ENCODE assay signal across 9 cellular contexts in the genomic region with DNA sequence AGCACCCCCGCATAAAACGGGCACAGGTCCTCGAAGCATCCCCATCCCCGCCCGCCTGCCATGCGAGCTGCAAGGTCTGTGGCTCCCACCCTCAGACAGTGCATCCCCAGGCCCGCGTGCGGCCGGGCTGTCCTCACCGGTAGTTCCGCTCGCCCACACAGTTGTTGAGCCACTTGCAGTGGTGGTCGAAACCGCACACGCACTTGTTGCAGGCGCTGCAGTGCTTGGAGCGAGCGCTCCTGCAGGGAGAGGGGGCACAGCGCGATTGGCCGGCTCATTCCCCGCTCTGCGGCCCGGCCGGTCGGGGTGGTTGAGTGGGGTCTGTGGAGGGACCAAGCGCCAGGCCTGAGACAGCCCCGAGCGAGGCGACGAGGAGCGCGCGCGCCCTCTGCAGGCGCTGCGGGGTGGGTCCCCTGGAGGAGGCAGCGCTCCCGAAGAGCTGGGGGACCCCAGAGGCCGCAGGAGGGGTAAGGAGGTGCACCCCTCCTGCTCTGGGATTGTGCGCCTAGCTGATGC. TPM values are rescaled to one million over a fixed set of nuclear protein-coding genes. Genes with fewer than 3 reads are reported as not detected.
DNase-seq lines count a peak whose midpoint lies in the region; ATAC-seq, FAIRE-seq and TF ChIP-seq lines count a peak whose summit lies in the region.
"Had no signal": no experiment of that assay in that cellular context is flagged by ENCODE, and none has a peak within 500 bp of the region (broad histone marks: within the 10 kb centered on the region; RNA-seq: fewer than 3 reads in every experiment).

No MANE protein-coding gene starts in this region.

- H3K4me3 Mint-ChIP-seq in stimulated activated memory B cell treated with anti-CD40 and anti-IgM and Interleukin-4, amounts not matched to agents 10 μg/mL and 1 μg/mL and 100 μg/mL, for 72 hours = peak overlapping the region; percentile 42

- H3K9me3 Mint-ChIP-seq in stimulated activated memory B cell treated with anti-CD40 and anti-IgM and Interleukin-4, amounts not matched to agents 10 μg/mL and 1 μg/mL and 100 μg/mL, for 72 hours = no peaks in the 10 kb centered on the region

- H3K9me3 ChIP-seq in HepG2 (ENCODE audit: low read length) = no peaks in the 10 kb centered on the region

- 84% methylated on average over 20 of the region's 42 CpGs for WGBS in HepG2 (ENCODE audit: low lambda C conversion rate)

- H3K4me3 ChIP-seq in cardiac fibroblast (replicated peaks in 1 of 2; ENCODE audit: low read depth in 2 of 2, low read length in 2 of 2) = no peak overlapping the region
- no peak overlapping the region for H3K4me3 ChIP-seq in HepG2 (replicated peaks in 1 of 3; ENCODE audit: insufficient read depth in 1 of 3, low read depth in 2 of 3, low read length in 3 of 3)

- DNase-seq in GM10266 (ENCODE audit: extremely low spot score) (peak; percentile 85), T-helper 1 cell (peak in 3 of 5 donors; percentile 13 to 33 (median 29)), cardiac fibroblast (ENCODE audit: low read depth in 2 of 2) (peak in 1 of 2 donors; percentile 23), HepG2 (ENCODE audit: low spot score) (no peak), MV-4-11 (lab: John Stamatoyannopoulos, UW) (no peak)

- in situ Hi-C loops in HepG2 (cut with HindIII; ENCODE audit: extremely low pct_ligation_motif_present, low pct_unique_long_range_greater_than_20kb) = no loop called here

- ATAC-seq in HepG2 = 0 out of 3 replicates have a peak, but pooled peaks have one; percentile 4
- ATAC-seq in stimulated activated memory B cell treated with anti-CD40 and anti-IgM and Interleukin-4, amounts not matched to agents 10 μg/mL and 1 μg/mL and 100 μg/mL, for 72 hours = peak; percentile 71
- ATAC-seq in GM21526 (IDR thresholded peaks at IDR 0.05; ENCODE audit: low FRiP score, unreplicated experiment) = no peak
- ATAC-seq in GM21529 (IDR thresholded peaks at IDR 0.05; ENCODE audit: unreplicated experiment) = no peak

- TF ChIP-seq EP300 in HepG2 (IDR thresholded peaks at IDR 0.05; ENCODE audit: low read depth in 2 of 2, low read length in 2 of 2) (no peak), HepG2 (CRISPR knock-in tag; IDR thresholded peaks at IDR 0.05; ENCODE audit: borderline replicate concordance) (no peak)

- H3K36me3 ChIP-seq in HepG2 (replicated peaks in 1 of 2; ENCODE audit: control insufficient read depth in 1 of 2, insufficient read depth in 2 of 2, low read length in 2 of 2) = no peaks in the 10 kb centered on the region

- no peaks in the 10 kb centered on the region for H3K79me2 ChIP-seq in HepG2 (ENCODE audit: insufficient read depth, low read length)

- H2AFZ ChIP-seq in HepG2 (ENCODE audit: low read length) = no peak overlapping the region

- H3K4me1 ChIP-seq in HepG2 (ENCODE audit: insufficient read depth, low read length) = peaks cover 37% of the 10 kb centered on the region

- H3K4me1 Mint-ChIP-seq in stimulated activated memory B cell treated with anti-CD40 and anti-IgM and Interleukin-4, amounts not matched to agents 10 μg/mL and 1 μg/mL and 100 μg/mL, for 72 hours = peaks cover 17% of the 10 kb centered on the region

- no peaks in the 10 kb centered on the region for H3K36me3 Mint-ChIP-seq in stimulated activated memory B cell treated with anti-CD40 and anti-IgM and Interleukin-4, amounts not matched to agents 10 μg/mL and 1 μg/mL and 100 μg/mL, for 72 hours

- H3K27me3 ChIP-seq in HepG2 (ENCODE audit: control insufficient read depth in 1 of 2, insufficient read depth in 2 of 2, low read length in 2 of 2) = peaks cover 0 to 9% of the 10 kb centered on the region in 2 experiments; a peak in 1 of 5 replicates

- no peaks in the 10 kb centered on the region for H4K20me1 ChIP-seq in HepG2 (ENCODE audit: insufficient read depth, low read length)

- intact Hi-C loops in HepG2 (cut with micrococcal nuclease; ENCODE audit: unreplicated experiment) = no loop called here

- peaks cover 58% of the 10 kb centered on the region for H3K27me3 Mint-ChIP-seq in stimulated activated memory B cell treated with anti-CD40 and anti-IgM and Interleukin-4, amounts not matched to agents 10 μg/mL and 1 μg/mL and 100 μg/mL, for 72 hours

- CTCF ChIA-PET in HepG2 (lab: Yijun Ruan, JAX; ENCODE audit: low intra/inter-chr PET ratio, low total read pairs) = interaction anchor here (1.8 kb wide), 1 partner anchor 73 kb away, joined by 6 read pairs; a partner anchor contains a TSS

- no peak for FAIRE-seq in HepG2 (lab: Jason Lieb, UNC)

- TF ChIP-seq CTCF in GM10266 (IDR thresholded peaks at IDR 0.05; ENCODE audit: control insufficient read depth, insufficient read depth, low read depth, missing control alignments) (peak; percentile 82), cardiac fibroblast (IDR thresholded peaks at IDR 0.05; ENCODE audit: low read depth, low read length) (peak; percentile 71), HepG2 (CRISPR knock-in tag; IDR thresholded peaks at IDR 0.05) (peak; percentile 62)

- POLR2A ChIA-PET in HepG2 (lab: Yijun Ruan, JAX) = no interaction called here

- H3K27ac ChIP-seq in HepG2 (ENCODE audit: extremely low read length, insufficient read depth, low read length) = no peak overlapping the region

- H3K4me2 ChIP-seq in HepG2 (ENCODE audit: low read depth, low read length) = no peak overlapping the region

- no TSS peak for BruUV-seq in HepG2 (replicated peaks; lab: Mats Ljungman, UMichigan)

- no peak overlapping the region for H3K27ac Mint-ChIP-seq in stimulated activated memory B cell treated with anti-CD40 and anti-IgM and Interleukin-4, amounts not matched to agents 10 μg/mL and 1 μg/mL and 100 μg/mL, for 72 hours

- TF ChIP-seq POLR2A in HepG2 (IDR thresholded peaks at IDR 0.05; ENCODE audit: insufficient read depth in 1 of 2, low read depth in 2 of 2, low read length in 2 of 2) = no peak

- peak; percentile 53 for TF ChIP-seq RAD21 in HepG2 (CRISPR knock-in tag; IDR thresholded peaks at IDR 0.05)

- H3K9ac ChIP-seq in HepG2 (ENCODE audit: insufficient read depth, low read depth, low read length) = no peak overlapping the region

RNA-seq across cellular contexts. Expression of a gene that starts 6.0 kb away (rescaled TPM):
- total RNA-seq in HepG2 (2016; rRNA removed; fragmentation: Illumina TruSeq; extraction: Trizol) = 0.20 and 0.44 TPM in 2 replicates
- total RNA-seq in HepG2 (2016; cell fraction: cytosol; rRNA removed; fragmentation: Illumina TruSeq; extraction: Trizol; ENCODE audit: low read depth) = 0.18 TPM in 1 of 2 replicates, not detected in the other
- total RNA-seq in HepG2 (2016; cell fraction: insoluble cytoplasmic fraction; rRNA removed; fragmentation: Illumina TruSeq; extraction: Trizol) = 0.50 and 0.54 TPM in 2 replicates
- 0.31 TPM in 1 of 2 replicates, not detected in the other for total RNA-seq in HepG2 (2016; cell fraction: membrane; rRNA removed; fragmentation: Illumina TruSeq; extraction: Trizol)
- total RNA-seq in HepG2 (2016; cell fraction: nucleus; rRNA removed; fragmentation: Illumina TruSeq; extraction: Trizol) = 0.62 and 0.63 TPM in 2 replicates
- 0.16 TPM in 1 of 2 replicates, not detected in the other for polyA plus RNA-seq in HepG2 (2011; rRNA removed)
- polyA plus RNA-seq in HepG2 (2011; cell fraction: cytosol; rRNA removed) = 0.05 and 0.31 TPM in 2 replicates
- polyA plus RNA-seq in HepG2 (2011; cell fraction: nucleus; rRNA removed) = 0.31 and 0.50 TPM in 2 replicates
- 0.15 and 0.69 TPM in 2 replicates for polyA plus RNA-seq in HepG2 (2012)
- 0.12 TPM in 1 of 2 replicates, not detected in the other for polyA plus RNA-seq in HepG2 (2016; cell fraction: cytosol; fragmentation: Illumina TruSeq; extraction: Trizol; ENCODE audit: low read depth)
- polyA plus RNA-seq in HepG2 (2016; cell fraction: insoluble cytoplasmic fraction; fragmentation: Illumina TruSeq; extraction: Trizol; ENCODE audit: low read depth) = 0.23 and 0.32 TPM in 2 replicates
- not detected in 2 replicates for polyA plus RNA-seq in HepG2 (2016; cell fraction: membrane; fragmentation: Illumina TruSeq; extraction: Trizol; ENCODE audit: low read depth)
- polyA plus RNA-seq in HepG2 (2016; cell fraction: nucleus; fragmentation: Illumina TruSeq; extraction: Trizol; ENCODE audit: insufficient read depth, low read depth) = 0.48 and 0.55 TPM in 2 replicates
- 0.38 TPM in 1 of 2 replicates, not detected in the other for polyA minus RNA-seq in HepG2 (2011; rRNA and poly(A)+ RNA removed; ENCODE audit: low replicate concordance)
- not detected in 2 replicates for polyA minus RNA-seq in HepG2 (2011; cell fraction: cytosol; rRNA and poly(A)+ RNA removed)
- polyA minus RNA-seq in HepG2 (2011; cell fraction: nucleus; rRNA and poly(A)+ RNA removed) = 0.64 TPM in 1 of 2 replicates, not detected in the other

RNA-seq across cellular contexts. Expression of a gene that starts 17.0 kb away (rescaled TPM):
- 0.36 and 1.1 TPM in 2 replicates for total RNA-seq in HepG2 (2016; rRNA removed; fragmentation: Illumina TruSeq; extraction: Trizol)
- total RNA-seq in HepG2 (2016; cell fraction: cytosol; rRNA removed; fragmentation: Illumina TruSeq; extraction: Trizol; ENCODE audit: low read depth) = 1.6 and 1.9 TPM in 2 replicates
- 0.33 and 1.3 TPM in 2 replicates for total RNA-seq in HepG2 (2016; cell fraction: insoluble cytoplasmic fraction; rRNA removed; fragmentation: Illumina TruSeq; extraction: Trizol)
- 2.2 and 3.3 TPM in 2 replicates for total RNA-seq in HepG2 (2016; cell fraction: membrane; rRNA removed; fragmentation: Illumina TruSeq; extraction: Trizol)
- 0.96 and 3.2 TPM in 2 replicates for total RNA-seq in HepG2 (2016; cell fraction: nucleus; rRNA removed; fragmentation: Illumina TruSeq; extraction: Trizol)
- 0.47 and 0.51 TPM in 2 replicates for polyA plus RNA-seq in HepG2 (2011; rRNA removed)
- polyA plus RNA-seq in HepG2 (2011; cell fraction: cytosol; rRNA removed) = 0.28 and 0.60 TPM in 2 replicates
- 2.1 and 2.7 TPM in 2 replicates for polyA plus RNA-seq in HepG2 (2011; cell fraction: nucleus; rRNA removed)
- polyA plus RNA-seq in HepG2 (2012) = 0.36 and 1.0 TPM in 2 replicates
- polyA plus RNA-seq in HepG2 (2016; cell fraction: cytosol; fragmentation: Illumina TruSeq; extraction: Trizol; ENCODE audit: low read depth) = 1.3 and 1.6 TPM in 2 replicates
- polyA plus RNA-seq in HepG2 (2016; cell fraction: insoluble cytoplasmic fraction; fragmentation: Illumina TruSeq; extraction: Trizol; ENCODE audit: low read depth) = 0.35 and 0.63 TPM in 2 replicates
- 1.2 and 1.6 TPM in 2 replicates for polyA plus RNA-seq in HepG2 (2016; cell fraction: membrane; fragmentation: Illumina TruSeq; extraction: Trizol; ENCODE audit: low read depth)
- 1.3 and 1.4 TPM in 2 replicates for polyA plus RNA-seq in HepG2 (2016; cell fraction: nucleus; fragmentation: Illumina TruSeq; extraction: Trizol; ENCODE audit: insufficient read depth, low read depth)
- 1.6 and 5.9 TPM in 2 replicates for polyA minus RNA-seq in HepG2 (2011; rRNA and poly(A)+ RNA removed; ENCODE audit: low replicate concordance)
- polyA minus RNA-seq in HepG2 (2011; cell fraction: cytosol; rRNA and poly(A)+ RNA removed) = 0.26 TPM in 1 of 2 replicates, not detected in the other
- 1.6 and 3.5 TPM in 2 replicates for polyA minus RNA-seq in HepG2 (2011; cell fraction: nucleus; rRNA and poly(A)+ RNA removed)

RNA-seq across cellular contexts. Expression of a gene that starts 31.6 kb away (rescaled TPM):
- 6.7 and 13.6 TPM in 2 replicates for total RNA-seq in HepG2 (2016; rRNA removed; fragmentation: Illumina TruSeq; extraction: Trizol)
- total RNA-seq in HepG2 (2016; cell fraction: cytosol; rRNA removed; fragmentation: Illumina TruSeq; extraction: Trizol; ENCODE audit: low read depth) = 3.9 and 4.1 TPM in 2 replicates
- 5.4 and 13.4 TPM in 2 replicates for total RNA-seq in HepG2 (2016; cell fraction: insoluble cytoplasmic fraction; rRNA removed; fragmentation: Illumina TruSeq; extraction: Trizol)
- 8.8 TPM in 2 replicates for total RNA-seq in HepG2 (2016; cell fraction: membrane; rRNA removed; fragmentation: Illumina TruSeq; extraction: Trizol)
- total RNA-seq in HepG2 (2016; cell fraction: nucleus; rRNA removed; fragmentation: Illumina TruSeq; extraction: Trizol) = 14.6 and 15.0 TPM in 2 replicates
- 8.9 and 11.9 TPM in 2 replicates for polyA plus RNA-seq in HepG2 (2011; rRNA removed)
- 5.3 and 6.3 TPM in 2 replicates for polyA plus RNA-seq in HepG2 (2011; cell fraction: cytosol; rRNA removed)
- polyA plus RNA-seq in HepG2 (2011; cell fraction: nucleus; rRNA removed) = 34.2 and 34.3 TPM in 2 replicates
- polyA plus RNA-seq in HepG2 (2012) = 8.4 and 11.0 TPM in 2 replicates
- 6.5 and 9.3 TPM in 2 replicates for polyA plus RNA-seq in HepG2 (2016; cell fraction: cytosol; fragmentation: Illumina TruSeq; extraction: Trizol; ENCODE audit: low read depth)
- 11.1 and 13.3 TPM in 2 replicates for polyA plus RNA-seq in HepG2 (2016; cell fraction: insoluble cytoplasmic fraction; fragmentation: Illumina TruSeq; extraction: Trizol; ENCODE audit: low read depth)
- 11.3 and 12.9 TPM in 2 replicates for polyA plus RNA-seq in HepG2 (2016; cell fraction: membrane; fragmentation: Illumina TruSeq; extraction: Trizol; ENCODE audit: low read depth)
- 48.6 and 52.7 TPM in 2 replicates for polyA plus RNA-seq in HepG2 (2016; cell fraction: nucleus; fragmentation: Illumina TruSeq; extraction: Trizol; ENCODE audit: insufficient read depth, low read depth)
- 3.3 and 16.4 TPM in 2 replicates for polyA minus RNA-seq in HepG2 (2011; rRNA and poly(A)+ RNA removed; ENCODE audit: low replicate concordance)
- 4.1 and 8.5 TPM in 2 replicates for polyA minus RNA-seq in HepG2 (2011; cell fraction: cytosol; rRNA and poly(A)+ RNA removed)
- 8.7 and 11.3 TPM in 2 replicates for polyA minus RNA-seq in HepG2 (2011; cell fraction: nucleus; rRNA and poly(A)+ RNA removed)
- total RNA-seq: glomerular endothelial cell had no signal

Comparison
In these comparisons a context has a peak if more than half of its experiments do, and no peak if none do; other contexts are left out.
1. DNase-seq: peak in GM10266 (single experiment) and T-helper 1 cell (3 of 5); none in HepG2 (single experiment) and MV-4-11 (single experiment).
2. ATAC-seq: peak in HepG2 (single experiment) and stimulated activated memory B cell treated with anti-CD40 and anti-IgM and Interleukin-4, amounts not matched to agents 10 μg/mL and 1 μg/mL and 100 μg/mL, for 72 hours (single experiment); none in GM21526 (single experiment) and GM21529 (single experiment).
3. Peak in every context shown above with its lines, with median percentiles within 50 percentile points of each other: CTCF ChIP-seq.